10 cellular contexts compared by ENCODE assay signal in the genomic region with DNA sequence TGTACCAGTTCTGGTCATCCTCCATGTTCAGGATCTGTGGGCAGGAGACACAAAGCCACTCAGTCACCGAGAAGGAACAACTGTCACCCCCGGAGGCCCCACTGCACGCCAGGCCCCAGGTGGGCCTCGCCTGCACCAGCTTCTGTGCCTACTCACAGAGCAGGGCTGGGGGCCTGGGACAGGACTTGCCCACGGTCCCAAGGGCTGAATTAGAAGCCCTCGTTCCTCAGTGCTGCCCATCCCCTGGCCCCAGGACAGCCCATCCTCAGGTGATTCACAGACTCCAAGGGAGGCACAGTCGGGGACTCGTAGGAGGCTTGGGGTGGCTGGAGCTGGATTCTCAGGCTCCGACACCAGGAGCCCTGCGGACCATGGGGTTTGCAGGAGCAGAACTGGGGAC. TPM values are rescaled to one million over a fixed set of nuclear protein-coding genes. Genes with fewer than 3 reads are reported as not detected.
DNase-seq lines count a peak whose midpoint lies in the region; ATAC-seq, FAIRE-seq and TF ChIP-seq lines count a peak whose summit lies in the region.
"Not testable (repeated sequence)": the region's sequence is repeated elsewhere in the genome, so short reads cannot be mapped to it uniquely, and the experiment has no call there.
"Had no signal": no experiment of that assay in that cellular context is flagged by ENCODE, and none has a peak within 500 bp of the region (broad histone marks: within the 10 kb centered on the region; RNA-seq: fewer than 3 reads in every experiment).

No MANE protein-coding gene starts in this region.

- TF ChIP-seq EP300 in GM12878 (IDR thresholded peaks at IDR 0.05; ENCODE audit: borderline replicate concordance in 1 of 2, control insufficient read depth in 1 of 2, low read depth in 2 of 2, low read length in 2 of 2) = not testable (repeated sequence)

- not testable (repeated sequence) for TF ChIP-seq CTCF in RWPE2 (IDR thresholded peaks at IDR 0.05; ENCODE audit: poor library complexity, severe bottlenecking); GM12878 (IDR thresholded peaks at IDR 0.05 in 2 of 3, conservative IDR thresholded peaks at IDR 0.05 in 1 of 3; ENCODE audit: control insufficient read depth in 2 of 3, extremely low read depth in 1 of 3, insufficient read depth in 1 of 3, low read depth in 3 of 3, low read length in 3 of 3); upper lobe of right lung (IDR thresholded peaks at IDR 0.05)

- not testable (repeated sequence) for H3K9me3 Mint-ChIP-seq in activated CD4-positive, alpha-beta memory T cell treated with anti-CD3 and anti-CD28 coated beads for 36 hours

- H3K27me3 ChIP-seq in Karpas-422 (ENCODE audit: low read length); RWPE2 (ENCODE audit: insufficient read depth, poor library complexity, severe bottlenecking); GM12878 (replicated peaks in 1 of 2; ENCODE audit: control insufficient read depth in 2 of 2, insufficient read depth in 2 of 2, low read length in 1 of 2); upper lobe of right lung: not testable (repeated sequence)

- H3K79me2 ChIP-seq in Karpas-422 (ENCODE audit: low read length); GM12878 (ENCODE audit: control insufficient read depth, insufficient read depth, low read length): not testable (repeated sequence)

- not testable (repeated sequence) for H3K4me2 ChIP-seq in Karpas-422 (ENCODE audit: low read depth, low read length, poor library complexity, severe bottlenecking); GM12878 (ENCODE audit: control insufficient read depth, insufficient read depth)

- not testable (repeated sequence) for H3K4me1 ChIP-seq in Karpas-422 (ENCODE audit: low read length); RWPE2 (ENCODE audit: insufficient read depth, poor library complexity, severe bottlenecking); GM12878 (ENCODE audit: control insufficient read depth, insufficient read depth, low read length); upper lobe of right lung

- FAIRE-seq in GM12891 (lab: Jason Lieb, UNC) = peak; percentile 83
- FAIRE-seq in GM12878 (lab: Jason Lieb, UNC) = not testable (repeated sequence)

- H3K4me3 Mint-ChIP-seq in activated CD4-positive, alpha-beta memory T cell treated with anti-CD3 and anti-CD28 coated beads for 36 hours = not testable (repeated sequence)

- WGBS in GM12878 (ENCODE audit: insufficient coverage, insufficient replicate concordance, low lambda C conversion rate, missing lambda C conversion rate) = no CpG with 5 or more reads among the region's 10 CpGs

- intact Hi-C loops in activated CD4-positive, alpha-beta memory T cell treated with anti-CD3 and anti-CD28 coated beads for 36 hours (cut with micrococcal nuclease); GM12878 (cut with micrococcal nuclease; ENCODE audit: unreplicated experiment); left cardiac atrium (cut with DNase I); upper lobe of right lung (cut with DNase I): not testable (repeated sequence)

- H3K4me1 Mint-ChIP-seq in activated CD4-positive, alpha-beta memory T cell treated with anti-CD3 and anti-CD28 coated beads for 36 hours (ENCODE audit: low read depth) = not testable (repeated sequence)

- RAD21 ChIA-PET in GM12878 (lab: Charles Lee; ENCODE audit: unreplicated experiment) = not testable (repeated sequence)

- in situ Hi-C loops in GM12878 (cut with MboI) = not testable (repeated sequence)

- H3K9ac ChIP-seq in Karpas-422 (ENCODE audit: low read length); GM12878 (ENCODE audit: control insufficient read depth, insufficient read depth, low read length): not testable (repeated sequence)

- not testable (repeated sequence) for TF ChIP-seq RAD21 in GM12878 (IDR thresholded peaks at IDR 0.05; ENCODE audit: insufficient read depth, low read depth, low read length)

- H3K27ac ChIP-seq in Karpas-422 (ENCODE audit: low read length) (peak overlapping the region; percentile 60; the same call in 1 of the 2 replicates), GM12878 (ENCODE audit: control insufficient read depth, insufficient read depth) (peak overlapping the region; percentile 48; the same call in 1 of the 2 replicates)
- not testable (repeated sequence) for H3K27ac ChIP-seq in RWPE2 (ENCODE audit: poor library complexity, severe bottlenecking); upper lobe of right lung

- BruUV-seq in GM12878 (replicated peaks; lab: Mats Ljungman, UMichigan) = not testable (repeated sequence)

- not testable (repeated sequence) for H3K36me3 Mint-ChIP-seq in activated CD4-positive, alpha-beta memory T cell treated with anti-CD3 and anti-CD28 coated beads for 36 hours

- SMC1A ChIA-PET in GM12878 (lab: Charles Lee; ENCODE audit: uncharacterized antibody, unreplicated experiment) = not testable (repeated sequence)

- H3K4me3 ChIP-seq in Karpas-422 (ENCODE audit: low read length); RWPE2 (ENCODE audit: severe bottlenecking); GM12878; upper lobe of right lung: not testable (repeated sequence)

- H3K9me3 ChIP-seq in Karpas-422 (ENCODE audit: low read length); RWPE2 (ENCODE audit: severe bottlenecking); GM12878 (replicated peaks; ENCODE audit: control insufficient read depth, insufficient read depth, low read length); upper lobe of right lung: not testable (repeated sequence)

- not testable (repeated sequence) for H4K20me1 ChIP-seq in Karpas-422 (ENCODE audit: insufficient read depth, low read depth, low read length); GM12878 (ENCODE audit: control insufficient read depth, insufficient read depth)

- H3K36me3 ChIP-seq in Karpas-422 (ENCODE audit: insufficient read depth, low read length); RWPE2 (ENCODE audit: low read depth); GM12878 (ENCODE audit: control insufficient read depth in 2 of 2, insufficient read depth in 2 of 2, low read length in 1 of 2); upper lobe of right lung: not testable (repeated sequence)

- TF ChIP-seq POLR2A in GM12891 (IDR thresholded peaks at IDR 0.05; ENCODE audit: low read depth, low read length); GM12878 (IDR thresholded peaks at IDR 0.05; ENCODE audit: low read depth, low read length): not testable (repeated sequence)

- CTCF ChIA-PET in activated CD4-positive, alpha-beta memory T cell treated with anti-CD3 and anti-CD28 coated beads for 36 hours (lab: Charles Lee); GM12878 (lab: Yijun Ruan, JAX): not testable (repeated sequence)

- H2AFZ ChIP-seq in Karpas-422 (ENCODE audit: low read length); GM12878 (ENCODE audit: control insufficient read depth, low read depth, low read length): not testable (repeated sequence)

- POLR2A ChIA-PET in activated CD4-positive, alpha-beta memory T cell treated with anti-CD3 and anti-CD28 coated beads for 36 hours (lab: Charles Lee); GM12878 (lab: Charles Lee): not testable (repeated sequence)

- H3K27ac Mint-ChIP-seq in activated CD4-positive, alpha-beta memory T cell treated with anti-CD3 and anti-CD28 coated beads for 36 hours = not testable (repeated sequence)

- DNase-seq in GM12891 (ENCODE audit: insufficient read length, low spot score); Karpas-422; GM12878 (ENCODE audit: low read depth, low spot score): not testable (repeated sequence)
- DNase-seq in RWPE2 (ENCODE audit: low spot score) = peak; percentile 10
- peak; percentile 1 for DNase-seq in activated CD4-positive, alpha-beta memory T cell treated with anti-CD3 and anti-CD28 coated beads for 36 hours
- DNase-seq in left cardiac atrium = peak; percentile 6
- peak; percentile 62 for DNase-seq in mesenteric fat pad (ENCODE audit: low spot score)
- peak; percentile 31 for DNase-seq in upper lobe of right lung

- not testable (repeated sequence) for H3K27me3 Mint-ChIP-seq in activated CD4-positive, alpha-beta memory T cell treated with anti-CD3 and anti-CD28 coated beads for 36 hours

- not testable (repeated sequence) for H3K9me2 ChIP-seq in Karpas-422 (replicated peaks; ENCODE audit: insufficient read depth, low read length)

- not testable (repeated sequence) for ATAC-seq in RWPE2 (ENCODE audit: low read depth); GM12878; left cardiac atrium; upper lobe of right lung

RNA-seq across cellular contexts. Expression of a gene that starts 4.9 kb away (rescaled TPM):
- 20.8 TPM for polyA plus RNA-seq in GM12891 (2012; ENCODE audit: low read depth, missing spikeins)
- 17.6 and 29.9 TPM in 2 replicates for total RNA-seq in Karpas-422 (2014; rRNA removed; shearing (Covaris generic); ENCODE audit: low replicate concordance)
- 1 to 10 TPM; 9.6 to 9.9 TPM for total RNA-seq in activated CD4-positive, alpha-beta memory T cell treated with anti-CD3 and anti-CD28 coated beads for 36 hours
- 20.9 and 22.9 TPM in 2 replicates for total RNA-seq in GM12878 (2013; cell fraction: nucleolus; rRNA removed)
- 72.6 and 78.3 TPM in 2 replicates for total RNA-seq in GM12878 (2014; rRNA removed)
- 36.3 and 37.5 TPM in 2 replicates for total RNA-seq in GM12878 (2014; rRNA removed; fragmentation: Illumina TruSeq; extraction: Trizol)
- total RNA-seq in GM12878 (2021) = 50.4 and 51.2 TPM in 2 replicates
- polyA plus RNA-seq in GM12878 (2011; ENCODE audit: low read depth) = 9.0 TPM
- polyA plus RNA-seq in GM12878 (2011; rRNA removed) = 11.0 and 18.5 TPM in 2 replicates
- polyA plus RNA-seq in GM12878 (2011; cell fraction: cytosol; rRNA removed) = 27.0 and 33.8 TPM in 2 replicates
- 34.3 and 41.5 TPM in 2 replicates for polyA plus RNA-seq in GM12878 (2011; cell fraction: nucleus; rRNA removed)
- 29.0 and 29.6 TPM in 2 replicates for polyA plus RNA-seq in GM12878 (2012)
- polyA plus RNA-seq in GM12878 (2014; fragmentation: Illumina TruSeq; extraction: Trizol) = 31.2 and 40.1 TPM in 2 replicates
- 1 to 10 TPM in 1 of 2 experiments, under 1 TPM in 1; 0.58 to 1.7 TPM for polyA plus RNA-seq in GM12878 (2014; fragmentation: Nextera tagmentation; extraction: Ambion mirVana)
- 65.2 and 72.3 TPM in 2 replicates for polyA plus RNA-seq in GM12878 (2014; rRNA removed)
- 10 to 100 TPM; 30.6 to 35.6 TPM for polyA plus RNA-seq in GM12878 (2016; fragmentation: Nextera tagmentation; extraction: Ambion mirVana)
- polyA minus RNA-seq in GM12878 (2011; rRNA and poly(A)+ RNA removed) = 9.7 and 24.5 TPM in 2 replicates
- polyA minus RNA-seq in GM12878 (2011; cell fraction: cytosol; rRNA and poly(A)+ RNA removed) = 9.0 and 9.9 TPM in 2 replicates
- polyA minus RNA-seq in GM12878 (2011; cell fraction: nucleus; rRNA and poly(A)+ RNA removed) = 12.0 and 14.2 TPM in 2 replicates
- total RNA-seq in left cardiac atrium = 1 to 10 TPM; 1.6 to 3.2 TPM
- 5.9 TPM for total RNA-seq in mesenteric fat pad
- total RNA-seq in upper lobe of right lung = 10.6 TPM
- total RNA-seq: A172 had no signal
- polyA plus RNA-seq: GM23338 had no signal

RNA-seq across cellular contexts. Expression of a gene that starts 37.3 kb away (rescaled TPM):
- 3.9 TPM for polyA plus RNA-seq in GM12891 (2012; ENCODE audit: low read depth, missing spikeins)
- total RNA-seq in Karpas-422 (2014; rRNA removed; shearing (Covaris generic); ENCODE audit: low replicate concordance) = 9.2 and 22.9 TPM in 2 replicates
- 10 to 100 TPM; 12.6 to 14.3 TPM for total RNA-seq in activated CD4-positive, alpha-beta memory T cell treated with anti-CD3 and anti-CD28 coated beads for 36 hours
- total RNA-seq in GM12878 (2013; cell fraction: nucleolus; rRNA removed) = 23.3 and 27.2 TPM in 2 replicates
- total RNA-seq in GM12878 (2014; rRNA removed) (14.1 and 14.8 TPM in 2 replicates), GM12878 (2014; rRNA removed; fragmentation: Illumina TruSeq; extraction: Trizol) (5.8 and 6.9 TPM in 2 replicates), GM12878 (2021) (15.1 and 16.7 TPM in 2 replicates), left cardiac atrium (10 to 100 TPM; 23.3 to 24.8 TPM), mesenteric fat pad (8.9 TPM), upper lobe of right lung (8.3 TPM)
- polyA plus RNA-seq in GM12878 (2011; ENCODE audit: low read depth) = 1.5 TPM
- polyA plus RNA-seq in GM12878 (2011; rRNA removed) (3.8 and 7.5 TPM in 2 replicates), GM12878 (2014; fragmentation: Illumina TruSeq; extraction: Trizol) (3.3 and 5.9 TPM in 2 replicates), GM12878 (2014; fragmentation: Nextera tagmentation; extraction: Ambion mirVana) (under 1 TPM; 0.03 to 0.07 TPM), GM12878 (2014; rRNA removed) (11.7 and 13.1 TPM in 2 replicates), GM12878 (2016; fragmentation: Nextera tagmentation; extraction: Ambion mirVana) (1 to 10 TPM; 5.0 to 6.0 TPM)
- 8.7 and 11.9 TPM in 2 replicates for polyA plus RNA-seq in GM12878 (2011; cell fraction: cytosol; rRNA removed)
- polyA plus RNA-seq in GM12878 (2011; cell fraction: nucleus; rRNA removed) = 32.3 and 34.6 TPM in 2 replicates
- 5.1 and 5.5 TPM in 2 replicates for polyA plus RNA-seq in GM12878 (2012)
- 7.5 and 14.2 TPM in 2 replicates for polyA minus RNA-seq in GM12878 (2011; rRNA and poly(A)+ RNA removed)
- polyA minus RNA-seq in GM12878 (2011; cell fraction: cytosol; rRNA and poly(A)+ RNA removed) = 5.8 and 6.5 TPM in 2 replicates
- polyA minus RNA-seq in GM12878 (2011; cell fraction: nucleus; rRNA and poly(A)+ RNA removed) = 8.9 and 13.5 TPM in 2 replicates
